1 cellular context compared by ENCODE assay signal in genomic region chr15:41558400-41559238, GRCh38.
TF ChIP-seq lines count a peak whose summit lies in the region.

Gene TYRO3 (plus strand): TSS chr15:41559212. CDS start chr15:41559258, 46 bp downstream.

TF ChIP-seq in K562, 482 proteins besides CTCF, POLR2A, EP300 and RAD21 (continued from another document and continues in another):
- TF ChIP-seq PHB (CRISPR knock-in tag; IDR thresholded peaks at IDR 0.05) = no peak
- TF ChIP-seq, protein P1, sequence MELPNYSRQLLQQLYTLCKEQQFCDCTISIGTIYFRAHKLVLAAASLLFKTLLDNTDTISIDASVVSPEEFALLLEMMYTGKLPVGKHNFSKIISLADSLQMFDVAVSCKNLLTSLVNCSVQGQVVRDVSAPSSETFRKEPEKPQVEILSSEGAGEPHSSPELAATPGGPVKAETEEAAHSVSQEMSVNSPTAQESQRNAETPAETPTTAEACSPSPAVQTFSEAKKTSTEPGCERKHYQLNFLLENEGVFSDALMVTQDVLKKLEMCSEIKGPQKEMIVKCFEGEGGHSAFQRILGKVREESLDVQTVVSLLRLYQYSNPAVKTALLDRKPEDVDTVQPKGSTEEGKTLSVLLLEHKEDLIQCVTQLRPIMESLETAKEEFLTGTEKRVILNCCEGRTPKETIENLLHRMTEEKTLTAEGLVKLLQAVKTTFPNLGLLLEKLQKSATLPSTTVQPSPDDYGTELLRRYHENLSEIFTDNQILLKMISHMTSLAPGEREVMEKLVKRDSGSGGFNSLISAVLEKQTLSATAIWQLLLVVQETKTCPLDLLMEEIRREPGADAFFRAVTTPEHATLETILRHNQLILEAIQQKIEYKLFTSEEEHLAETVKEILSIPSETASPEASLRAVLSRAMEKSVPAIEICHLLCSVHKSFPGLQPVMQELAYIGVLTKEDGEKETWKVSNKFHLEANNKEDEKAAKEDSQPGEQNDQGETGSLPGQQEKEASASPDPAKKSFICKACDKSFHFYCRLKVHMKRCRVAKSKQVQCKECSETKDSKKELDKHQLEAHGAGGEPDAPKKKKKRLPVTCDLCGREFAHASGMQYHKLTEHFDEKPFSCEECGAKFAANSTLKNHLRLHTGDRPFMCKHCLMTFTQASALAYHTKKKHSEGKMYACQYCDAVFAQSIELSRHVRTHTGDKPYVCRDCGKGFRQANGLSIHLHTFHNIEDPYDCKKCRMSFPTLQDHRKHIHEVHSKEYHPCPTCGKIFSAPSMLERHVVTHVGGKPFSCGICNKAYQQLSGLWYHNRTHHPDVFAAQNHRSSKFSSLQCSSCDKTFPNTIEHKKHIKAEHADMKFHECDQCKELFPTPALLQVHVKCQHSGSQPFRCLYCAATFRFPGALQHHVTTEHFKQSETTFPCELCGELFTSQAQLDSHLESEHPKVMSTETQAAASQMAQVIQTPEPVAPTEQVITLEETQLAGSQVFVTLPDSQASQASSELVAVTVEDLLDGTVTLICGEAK (IDR thresholded peaks at IDR 0.05) = peak; percentile 28; the same call in 1 of the 2 replicates
- TF ChIP-seq, protein P1 (CRISPR knock-in tag; IDR thresholded peaks at IDR 0.05) = no peak
- TF ChIP-seq RBM14 (IDR thresholded peaks at IDR 0.05; ENCODE audit: borderline replicate concordance, insufficient read depth, low read depth, low read length) = no peak
- TF ChIP-seq ZNF124 (CRISPR knock-in tag; IDR thresholded peaks at IDR 0.05) = no peak
- TF ChIP-seq TSC22D4 (tag; IDR thresholded peaks at IDR 0.05) = no peak
- no peak for TF ChIP-seq ZNF644 (tag; IDR thresholded peaks at IDR 0.05; ENCODE audit: low read depth)
- TF ChIP-seq MCM3 (IDR thresholded peaks at IDR 0.05) = no peak
- no peak for TF ChIP-seq NEUROD1 (IDR thresholded peaks at IDR 0.05; ENCODE audit: borderline replicate concordance, low read depth, low read length, partially characterized antibody)
- no peak for TF ChIP-seq ZNF592 (IDR thresholded peaks at IDR 0.05)
- TF ChIP-seq CBFA2T3 (IDR thresholded peaks at IDR 0.05) = no peak
- TF ChIP-seq ZNF253 (CRISPR knock-in tag; conservative IDR thresholded peaks at IDR 0.05) = no peak
- TF ChIP-seq ZNF217 (CRISPR knock-in tag; IDR thresholded peaks at IDR 0.05) = no peak
- TF ChIP-seq SIRT6 (IDR thresholded peaks at IDR 0.05; ENCODE audit: low read depth, low read length) = no peak
- TF ChIP-seq BDP1 (IDR thresholded peaks at IDR 0.05; ENCODE audit: insufficient read depth, insufficient read length) = no peak
- no peak for TF ChIP-seq NUFIP1 (IDR thresholded peaks at IDR 0.05; ENCODE audit: partially characterized antibody)
- no peak for TF ChIP-seq NR1H2 (CRISPR knock-in tag; IDR thresholded peaks at IDR 0.05)
- TF ChIP-seq CCNT2 (IDR thresholded peaks at IDR 0.05; ENCODE audit: borderline replicate concordance, extremely low read depth, insufficient read length, low read depth, low read length) = peak; percentile 73
- TF ChIP-seq, protein P2, sequence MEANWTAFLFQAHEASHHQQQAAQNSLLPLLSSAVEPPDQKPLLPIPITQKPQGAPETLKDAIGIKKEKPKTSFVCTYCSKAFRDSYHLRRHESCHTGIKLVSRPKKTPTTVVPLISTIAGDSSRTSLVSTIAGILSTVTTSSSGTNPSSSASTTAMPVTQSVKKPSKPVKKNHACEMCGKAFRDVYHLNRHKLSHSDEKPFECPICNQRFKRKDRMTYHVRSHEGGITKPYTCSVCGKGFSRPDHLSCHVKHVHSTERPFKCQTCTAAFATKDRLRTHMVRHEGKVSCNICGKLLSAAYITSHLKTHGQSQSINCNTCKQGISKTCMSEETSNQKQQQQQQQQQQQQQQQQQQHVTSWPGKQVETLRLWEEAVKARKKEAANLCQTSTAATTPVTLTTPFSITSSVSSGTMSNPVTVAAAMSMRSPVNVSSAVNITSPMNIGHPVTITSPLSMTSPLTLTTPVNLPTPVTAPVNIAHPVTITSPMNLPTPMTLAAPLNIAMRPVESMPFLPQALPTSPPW (CRISPR knock-in tag; IDR thresholded peaks at IDR 0.05) = peak; percentile 95
- TF ChIP-seq ZNF717 (CRISPR knock-in tag; IDR thresholded peaks at IDR 0.05) = no peak
- TF ChIP-seq ERF (CRISPR knock-in tag; IDR thresholded peaks at IDR 0.05) = no peak
- no peak for TF ChIP-seq NFYB (IDR thresholded peaks at IDR 0.05; ENCODE audit: extremely low read depth, insufficient read length)
- no peak for TF ChIP-seq MAFK (IDR thresholded peaks at IDR 0.05; ENCODE audit: low read length)
- no peak for TF ChIP-seq DIDO1 (tag; IDR thresholded peaks at IDR 0.05; ENCODE audit: low read depth)
- TF ChIP-seq KDM5B (IDR thresholded peaks at IDR 0.05; ENCODE audit: insufficient replicate concordance, low read depth, low read length) = no peak
- no peak for TF ChIP-seq MCM7 (IDR thresholded peaks at IDR 0.05)
- no peak for TF ChIP-seq ZBTB49 (CRISPR knock-in tag; IDR thresholded peaks at IDR 0.05; ENCODE audit: borderline replicate concordance)
- no peak; the same call in 1 of the 2 replicates for TF ChIP-seq ZBTB1 (CRISPR knock-in tag; IDR thresholded peaks at IDR 0.05; ENCODE audit: borderline replicate concordance, low read depth)
- no peak for TF ChIP-seq E2F1 (CRISPR knock-in tag; IDR thresholded peaks at IDR 0.05)
- no peak for TF ChIP-seq WHSC1 (IDR thresholded peaks at IDR 0.05; ENCODE audit: low read length)
- TF ChIP-seq ELF1 (tag; IDR thresholded peaks at IDR 0.05) = no peak
- TF ChIP-seq SLC30A9 (CRISPR knock-in tag; IDR thresholded peaks at IDR 0.05) = no peak
- peak; percentile 26; the same call in 1 of the 2 replicates for TF ChIP-seq FOSL1 (tag; conservative IDR thresholded peaks at IDR 0.05)
- TF ChIP-seq HEY1 (CRISPR knock-in tag; IDR thresholded peaks at IDR 0.05; ENCODE audit: borderline replicate concordance) = no peak
- TF ChIP-seq, protein P3, sequence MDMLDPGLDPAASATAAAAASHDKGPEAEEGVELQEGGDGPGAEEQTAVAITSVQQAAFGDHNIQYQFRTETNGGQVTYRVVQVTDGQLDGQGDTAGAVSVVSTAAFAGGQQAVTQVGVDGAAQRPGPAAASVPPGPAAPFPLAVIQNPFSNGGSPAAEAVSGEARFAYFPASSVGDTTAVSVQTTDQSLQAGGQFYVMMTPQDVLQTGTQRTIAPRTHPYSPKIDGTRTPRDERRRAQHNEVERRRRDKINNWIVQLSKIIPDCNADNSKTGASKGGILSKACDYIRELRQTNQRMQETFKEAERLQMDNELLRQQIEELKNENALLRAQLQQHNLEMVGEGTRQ (CRISPR knock-in tag; IDR thresholded peaks at IDR 0.05) = no peak
- TF ChIP-seq MAFG (tag; conservative IDR thresholded peaks at IDR 0.05) = no peak
- TF ChIP-seq NKRF (IDR thresholded peaks at IDR 0.05; ENCODE audit: borderline replicate concordance) = no peak
- no peak for TF ChIP-seq BRF1 (IDR thresholded peaks at IDR 0.05; ENCODE audit: borderline replicate concordance, extremely low read depth, insufficient read length)
- TF ChIP-seq NFIX (CRISPR knock-in tag; IDR thresholded peaks at IDR 0.05; ENCODE audit: low read depth) = no peak
- no peak for TF ChIP-seq ZNF23 (CRISPR knock-in tag; IDR thresholded peaks at IDR 0.05)
- no peak for TF ChIP-seq POLR2B (IDR thresholded peaks at IDR 0.05; ENCODE audit: low read depth, partially characterized antibody)
- TF ChIP-seq ZNF41 (CRISPR knock-in tag; conservative IDR thresholded peaks at IDR 0.05) = no peak
- TF ChIP-seq MYNN (IDR thresholded peaks at IDR 0.05) = no peak
- no peak for TF ChIP-seq MYNN (CRISPR knock-in tag; IDR thresholded peaks at IDR 0.05)
- TF ChIP-seq ZNF384 (IDR thresholded peaks at IDR 0.05; ENCODE audit: low read depth, low read length) = 0 out of 2 replicates have a peak, but pooled peaks have one; percentile 13
- TF ChIP-seq PHTF2 (CRISPR knock-in tag; IDR thresholded peaks at IDR 0.05) = no peak
- TF ChIP-seq ILK (tag; IDR thresholded peaks at IDR 0.05; ENCODE audit: borderline replicate concordance, low read depth) = no peak
- TF ChIP-seq HDGF (IDR thresholded peaks at IDR 0.05) = no peak
